Comparison of ENCODE assay signal across 1 cellular context in genomic region chr17:40362696-40363479, GRCh38.
TF ChIP-seq lines count a peak whose summit lies in the region.

No MANE protein-coding gene starts in this region.

TF ChIP-seq in HepG2, 621 proteins besides CTCF, POLR2A, EP300 and RAD21 (continued from another document and continues in another):
- TF ChIP-seq, protein P1, sequence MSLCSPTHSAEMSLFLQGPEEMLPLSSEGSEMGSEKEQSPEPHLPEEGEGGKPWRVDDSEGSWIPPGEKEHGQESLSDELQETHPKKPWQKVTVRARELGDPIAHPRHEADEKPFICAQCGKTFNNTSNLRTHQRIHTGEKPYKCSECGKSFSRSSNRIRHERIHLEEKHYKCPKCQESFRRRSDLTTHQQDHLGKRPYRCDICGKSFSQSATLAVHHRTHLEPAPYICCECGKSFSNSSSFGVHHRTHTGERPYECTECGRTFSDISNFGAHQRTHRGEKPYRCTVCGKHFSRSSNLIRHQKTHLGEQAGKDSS (CRISPR knock-in tag; IDR thresholded peaks at IDR 0.05; ENCODE audit: borderline replicate concordance, low read depth), result peak; percentile 96; the same call in 1 of the 2 replicates
- TF ChIP-seq U2AF2 (IDR thresholded peaks at IDR 0.05; ENCODE audit: low read depth, low read length) (no peak), ZNF569 (CRISPR knock-in tag; IDR thresholded peaks at IDR 0.05; ENCODE audit: borderline replicate concordance) (0 out of 2 replicates have a peak, but pooled peaks have one; percentile 84), TFAP4 (IDR thresholded peaks at IDR 0.05; ENCODE audit: borderline replicate concordance, low read depth) (peak; percentile 43; the same call in 1 of the 2 replicates), ZNF773 (CRISPR knock-in tag; IDR thresholded peaks at IDR 0.05; ENCODE audit: borderline replicate concordance) (peak; percentile 78), CHD2 (IDR thresholded peaks at IDR 0.05; ENCODE audit: low read depth, low read length) (peak; percentile 93), ZNF747 (CRISPR knock-in tag; IDR thresholded peaks at IDR 0.05; ENCODE audit: borderline replicate concordance) (peak; percentile 79; the same call in 1 of the 2 replicates), RFXAP (CRISPR knock-in tag; IDR thresholded peaks at IDR 0.05; ENCODE audit: borderline replicate concordance) (peak; percentile 81; the same call in 1 of the 2 replicates), MEF2D (CRISPR knock-in tag; IDR thresholded peaks at IDR 0.05) (0 out of 2 replicates have a peak, but pooled peaks have one; percentile 37), GABPB1 (CRISPR knock-in tag; IDR thresholded peaks at IDR 0.05) (peak; percentile 93), PPARG (CRISPR knock-in tag; conservative IDR thresholded peaks at IDR 0.05) (peak; percentile 71), ATF5 (CRISPR knock-in tag; IDR thresholded peaks at IDR 0.05; ENCODE audit: low read depth) (peak; percentile 91), SNRNP70 (IDR thresholded peaks at IDR 0.05; ENCODE audit: low read depth, low read length) (no peak), ZIK1 (CRISPR knock-in tag; IDR thresholded peaks at IDR 0.05; ENCODE audit: borderline replicate concordance, low read depth) (peak; percentile 97; the same call in 1 of the 2 replicates), NR0B2 (CRISPR knock-in tag; IDR thresholded peaks at IDR 0.05) (peak; percentile 93; the same call in 1 of the 2 replicates), NFYC (CRISPR knock-in tag; IDR thresholded peaks at IDR 0.05) (peak; percentile 49; the same call in 1 of the 2 replicates), ZNF546 (CRISPR knock-in tag; conservative IDR thresholded peaks at IDR 0.05) (peak; percentile 95), BRF2 (CRISPR knock-in tag; IDR thresholded peaks at IDR 0.05) (0 out of 2 replicates have a peak, but pooled peaks have one; percentile 66), HMG20B (CRISPR knock-in tag; conservative IDR thresholded peaks at IDR 0.05) (peak; percentile 81), CHCHD3 (CRISPR knock-in tag; IDR thresholded peaks at IDR 0.05) (no peak), ZNF597 (CRISPR knock-in tag; IDR thresholded peaks at IDR 0.05) (no peak), SP1 (IDR thresholded peaks at IDR 0.05) (no peak), SP1 (CRISPR knock-in tag; IDR thresholded peaks at IDR 0.05) (peak; percentile 80; the same call in 1 of the 2 replicates), ASH2L (IDR thresholded peaks at IDR 0.05; ENCODE audit: insufficient read length, low read depth, low read length) (peak; percentile 37), ZNF431 (CRISPR knock-in tag; IDR thresholded peaks at IDR 0.05; ENCODE audit: borderline replicate concordance, low read depth) (no peak), KLF13 (CRISPR knock-in tag; IDR thresholded peaks at IDR 0.05) (no peak), ZNF234 (CRISPR knock-in tag; conservative IDR thresholded peaks at IDR 0.05) (peak; percentile 66; the same call in 1 of the 2 replicates), ZNF710 (CRISPR knock-in tag; IDR thresholded peaks at IDR 0.05; ENCODE audit: borderline replicate concordance) (peak; percentile 88; the same call in 1 of the 2 replicates), ZNF121 (CRISPR knock-in tag; IDR thresholded peaks at IDR 0.05) (peak; percentile 85), ZNF329 (CRISPR knock-in tag; IDR thresholded peaks at IDR 0.05; ENCODE audit: low read depth) (0 out of 2 replicates have a peak, but pooled peaks have one; percentile 36), ZNF282 (IDR thresholded peaks at IDR 0.05; ENCODE audit: partially characterized antibody) (no peak), TCF12 (IDR thresholded peaks at IDR 0.05) (no peak), TCF12 (CRISPR knock-in tag; IDR thresholded peaks at IDR 0.05) (no peak), ZNF512B (CRISPR knock-in tag; IDR thresholded peaks at IDR 0.05; ENCODE audit: borderline replicate concordance) (0 out of 2 replicates have a peak, but pooled peaks have one; percentile 85), NPAS2 (CRISPR knock-in tag; IDR thresholded peaks at IDR 0.05; ENCODE audit: borderline replicate concordance) (no peak), MED8 (CRISPR knock-in tag; IDR thresholded peaks at IDR 0.05; ENCODE audit: insufficient replicate concordance) (peak; percentile 15), FOXO1 (CRISPR knock-in tag; IDR thresholded peaks at IDR 0.05) (peak; percentile 49)
- TF ChIP-seq, protein P2, sequence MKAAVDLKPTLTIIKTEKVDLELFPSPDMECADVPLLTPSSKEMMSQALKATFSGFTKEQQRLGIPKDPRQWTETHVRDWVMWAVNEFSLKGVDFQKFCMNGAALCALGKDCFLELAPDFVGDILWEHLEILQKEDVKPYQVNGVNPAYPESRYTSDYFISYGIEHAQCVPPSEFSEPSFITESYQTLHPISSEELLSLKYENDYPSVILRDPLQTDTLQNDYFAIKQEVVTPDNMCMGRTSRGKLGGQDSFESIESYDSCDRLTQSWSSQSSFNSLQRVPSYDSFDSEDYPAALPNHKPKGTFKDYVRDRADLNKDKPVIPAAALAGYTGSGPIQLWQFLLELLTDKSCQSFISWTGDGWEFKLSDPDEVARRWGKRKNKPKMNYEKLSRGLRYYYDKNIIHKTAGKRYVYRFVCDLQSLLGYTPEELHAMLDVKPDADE (CRISPR knock-in tag; IDR thresholded peaks at IDR 0.05), result peak; percentile 92
- TF ChIP-seq, protein P3, sequence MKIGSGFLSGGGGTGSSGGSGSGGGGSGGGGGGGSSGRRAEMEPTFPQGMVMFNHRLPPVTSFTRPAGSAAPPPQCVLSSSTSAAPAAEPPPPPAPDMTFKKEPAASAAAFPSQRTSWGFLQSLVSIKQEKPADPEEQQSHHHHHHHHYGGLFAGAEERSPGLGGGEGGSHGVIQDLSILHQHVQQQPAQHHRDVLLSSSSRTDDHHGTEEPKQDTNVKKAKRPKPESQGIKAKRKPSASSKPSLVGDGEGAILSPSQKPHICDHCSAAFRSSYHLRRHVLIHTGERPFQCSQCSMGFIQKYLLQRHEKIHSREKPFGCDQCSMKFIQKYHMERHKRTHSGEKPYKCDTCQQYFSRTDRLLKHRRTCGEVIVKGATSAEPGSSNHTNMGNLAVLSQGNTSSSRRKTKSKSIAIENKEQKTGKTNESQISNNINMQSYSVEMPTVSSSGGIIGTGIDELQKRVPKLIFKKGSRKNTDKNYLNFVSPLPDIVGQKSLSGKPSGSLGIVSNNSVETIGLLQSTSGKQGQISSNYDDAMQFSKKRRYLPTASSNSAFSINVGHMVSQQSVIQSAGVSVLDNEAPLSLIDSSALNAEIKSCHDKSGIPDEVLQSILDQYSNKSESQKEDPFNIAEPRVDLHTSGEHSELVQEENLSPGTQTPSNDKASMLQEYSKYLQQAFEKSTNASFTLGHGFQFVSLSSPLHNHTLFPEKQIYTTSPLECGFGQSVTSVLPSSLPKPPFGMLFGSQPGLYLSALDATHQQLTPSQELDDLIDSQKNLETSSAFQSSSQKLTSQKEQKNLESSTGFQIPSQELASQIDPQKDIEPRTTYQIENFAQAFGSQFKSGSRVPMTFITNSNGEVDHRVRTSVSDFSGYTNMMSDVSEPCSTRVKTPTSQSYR (CRISPR knock-in tag; IDR thresholded peaks at IDR 0.05; ENCODE audit: borderline replicate concordance), result peak; percentile 68; the same call in 1 of the 2 replicates
- TF ChIP-seq, protein P4, sequence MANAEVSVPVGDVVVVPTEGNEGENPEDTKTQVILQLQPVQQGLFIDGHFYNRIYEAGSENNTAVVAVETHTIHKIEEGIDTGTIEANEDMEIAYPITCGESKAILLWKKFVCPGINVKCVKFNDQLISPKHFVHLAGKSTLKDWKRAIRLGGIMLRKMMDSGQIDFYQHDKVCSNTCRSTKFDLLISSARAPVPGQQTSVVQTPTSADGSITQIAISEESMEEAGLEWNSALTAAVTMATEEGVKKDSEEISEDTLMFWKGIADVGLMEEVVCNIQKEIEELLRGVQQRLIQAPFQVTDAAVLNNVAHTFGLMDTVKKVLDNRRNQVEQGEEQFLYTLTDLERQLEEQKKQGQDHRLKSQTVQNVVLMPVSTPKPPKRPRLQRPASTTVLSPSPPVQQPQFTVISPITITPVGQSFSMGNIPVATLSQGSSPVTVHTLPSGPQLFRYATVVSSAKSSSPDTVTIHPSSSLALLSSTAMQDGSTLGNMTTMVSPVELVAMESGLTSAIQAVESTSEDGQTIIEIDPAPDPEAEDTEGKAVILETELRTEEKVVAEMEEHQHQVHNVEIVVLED (CRISPR knock-in tag; IDR thresholded peaks at IDR 0.05; ENCODE audit: borderline replicate concordance), result peak; percentile 68
- TF ChIP-seq, protein P5, sequence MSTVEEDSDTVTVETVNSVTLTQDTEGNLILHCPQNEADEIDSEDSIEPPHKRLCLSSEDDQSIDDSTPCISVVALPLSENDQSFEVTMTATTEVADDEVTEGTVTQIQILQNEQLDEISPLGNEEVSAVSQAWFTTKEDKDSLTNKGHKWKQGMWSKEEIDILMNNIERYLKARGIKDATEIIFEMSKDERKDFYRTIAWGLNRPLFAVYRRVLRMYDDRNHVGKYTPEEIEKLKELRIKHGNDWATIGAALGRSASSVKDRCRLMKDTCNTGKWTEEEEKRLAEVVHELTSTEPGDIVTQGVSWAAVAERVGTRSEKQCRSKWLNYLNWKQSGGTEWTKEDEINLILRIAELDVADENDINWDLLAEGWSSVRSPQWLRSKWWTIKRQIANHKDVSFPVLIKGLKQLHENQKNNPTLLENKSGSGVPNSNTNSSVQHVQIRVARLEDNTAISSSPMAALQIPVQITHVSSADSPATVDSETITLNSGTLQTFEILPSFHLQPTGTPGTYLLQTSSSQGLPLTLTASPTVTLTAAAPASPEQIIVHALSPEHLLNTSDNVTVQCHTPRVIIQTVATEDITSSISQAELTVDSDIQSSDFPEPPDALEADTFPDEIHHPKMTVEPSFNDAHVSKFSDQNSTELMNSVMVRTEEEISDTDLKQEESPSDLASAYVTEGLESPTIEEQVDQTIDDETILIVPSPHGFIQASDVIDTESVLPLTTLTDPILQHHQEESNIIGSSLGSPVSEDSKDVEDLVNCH (CRISPR knock-in tag; IDR thresholded peaks at IDR 0.05), result peak; percentile 27; the same call in 1 of the 2 replicates
